16 cellular contexts compared by ENCODE assay signal in genomic region chr12:3314306-3314663, GRCh38.
A peak's percentile ranks its signal among the peaks of the same experiment; 100 is the strongest.
DNase-seq lines count a peak whose midpoint lies in the region; ATAC-seq, FAIRE-seq and TF ChIP-seq lines count a peak whose summit lies in the region.
"Had no signal": no experiment of that assay in that cellular context is flagged by ENCODE, and none has a peak within 500 bp of the region (broad histone marks: within the 10 kb centered on the region; RNA-seq: fewer than 3 reads in every experiment).

No MANE protein-coding gene starts in this region.

- no peak overlapping the region for H3K4me3 ChIP-seq in Karpas-422 (ENCODE audit: low read length)
- H3K4me3 ChIP-seq in WI38 (ENCODE audit: low read depth, low read length) = no peak overlapping the region
- H3K4me3 ChIP-seq in keratinocyte (ENCODE audit: control insufficient read depth in 2 of 3, extremely low read depth in 1 of 3, insufficient read depth in 2 of 3, low read depth in 1 of 3, low read length in 3 of 3) = no peak overlapping the region
- H3K4me3 ChIP-seq: gastroesophageal sphincter, SJSA1, skin epidermis, transverse colon had no signal

- no peak overlapping the region for H3K4me2 ChIP-seq in Karpas-422 (ENCODE audit: low read depth, low read length, poor library complexity, severe bottlenecking)
- H3K4me2 ChIP-seq in keratinocyte (ENCODE audit: control insufficient read depth, extremely low read depth, insufficient read depth, low read depth, low read length) = no peak overlapping the region

- H3K9ac ChIP-seq in Karpas-422 (ENCODE audit: low read length) (no peak overlapping the region), keratinocyte (ENCODE audit: control insufficient read depth, extremely low read depth, insufficient read depth, low read length) (peak overlapping the region; percentile 30)

- peak; percentile 97 for DNase-seq in DMS53 (lab: John Stamatoyannopoulos, UW)
- peak; percentile 44 for DNase-seq in Karpas-422
- DNase-seq in keratinocyte (ENCODE audit: low read depth, low spot score) = no peak
- DNase-seq in D721Med (ENCODE audit: insufficient read length, low spot score) = no peak
- DNase-seq in NCI-H510A treated with DMSO at 0.1 percent for 48 hours (lab: John Stamatoyannopoulos, UW) = no peak
- no peak for DNase-seq in left cardiac atrium
- DNase-seq: activated T-cell treated with anti-CD3 and anti-CD28 coated beads, Interleukin-2, amount 50 U/mL, for 4 hours; central memory CD4-positive, alpha-beta T cell; stimulated activated CD4-positive, alpha-beta T cell treated with anti-CD3 and anti-CD28 coated beads, Interleukin-2, amount 100 ng/mL, for 48 hours; transverse colon had no signal

- TF ChIP-seq CTCF in WI38 (IDR thresholded peaks at IDR 0.05; ENCODE audit: low read depth, low read length) (peak; percentile 27; the same call in 1 of the 2 replicates), keratinocyte (optimal IDR thresholded peaks at IDR 0.05 in 1 of 3, IDR thresholded peaks at IDR 0.05 in 1 of 3, conservative IDR thresholded peaks at IDR 0.05 in 1 of 3; ENCODE audit: extremely low read depth in 1 of 3, insufficient read depth in 2 of 3, low read length in 3 of 3) (peak in 2 of 3 experiments; percentile 2 to 20), D721Med (IDR thresholded peaks at IDR 0.05; ENCODE audit: insufficient read depth, missing control alignments) (no peak)

- H3K36me3 ChIP-seq in Karpas-422 (ENCODE audit: insufficient read depth, low read length) (no peaks in the 10 kb centered on the region), keratinocyte (ENCODE audit: control insufficient read depth in 2 of 2, extremely low read depth in 1 of 2, insufficient read depth in 2 of 2, low read length in 2 of 2) (no peaks in the 10 kb centered on the region)
- H3K36me3 ChIP-seq: gastroesophageal sphincter, SJSA1, transverse colon had no signal

- H3K79me2 ChIP-seq in Karpas-422 (ENCODE audit: low read length) = no peaks in the 10 kb centered on the region
- no peaks in the 10 kb centered on the region for H3K79me2 ChIP-seq in keratinocyte (ENCODE audit: control insufficient read depth, insufficient read depth, low read length)

- no peaks in the 10 kb centered on the region; the same call in 1 of the 2 replicates for H3K27me3 ChIP-seq in Karpas-422 (ENCODE audit: low read length)
- H3K27me3 ChIP-seq in keratinocyte (ENCODE audit: control insufficient read depth, extremely low read depth, insufficient read depth, low read length) = no peaks in the 10 kb centered on the region
- H3K27me3 ChIP-seq: transverse colon had no signal

- FAIRE-seq in keratinocyte (lab: Jason Lieb, UNC) (no peak), D721Med (lab: Jason Lieb, UNC) (no peak)

- no peaks in the 10 kb centered on the region for H3K9me2 ChIP-seq in Karpas-422 (replicated peaks; ENCODE audit: insufficient read depth, low read length)

- H4K20me1 ChIP-seq in Karpas-422 (ENCODE audit: insufficient read depth, low read depth, low read length) (no peaks in the 10 kb centered on the region), keratinocyte (ENCODE audit: control insufficient read depth, extremely low read depth, insufficient read depth, low read length) (no peaks in the 10 kb centered on the region)

- H3K4me1 ChIP-seq in Karpas-422 (ENCODE audit: low read length) (no peaks in the 10 kb centered on the region), keratinocyte (ENCODE audit: control insufficient read depth, extremely low read depth, insufficient read depth, low read length) (peaks cover 55% of the 10 kb centered on the region)

- intact Hi-C loops in left cardiac atrium (cut with DNase I) = loop anchor here in 1 of 2 donors (10.0 kb wide), 1 partner anchor 121 kb away; no protein-coding TSS in a partner anchor

- H3K9me3 ChIP-seq in Karpas-422 (ENCODE audit: low read length) = no peaks in the 10 kb centered on the region
- H3K9me3 ChIP-seq in keratinocyte (ENCODE audit: control insufficient read depth, low read depth, low read length) = no peaks in the 10 kb centered on the region
- H3K9me3 ChIP-seq: gastroesophageal sphincter, SJSA1, transverse colon had no signal

- no peak overlapping the region for H3K27ac ChIP-seq in Karpas-422 (ENCODE audit: low read length)
- H3K27ac ChIP-seq in keratinocyte (ENCODE audit: control insufficient read depth, insufficient read depth, low read length) = no peak overlapping the region
- H3K27ac ChIP-seq: SJSA1, skin epidermis, transverse colon had no signal

- H3K9me1 ChIP-seq in keratinocyte (ENCODE audit: control insufficient read depth, extremely low read depth, insufficient read depth, low read length) = no peaks in the 10 kb centered on the region

- ATAC-seq in HG03469 (IDR thresholded peaks at IDR 0.05; ENCODE audit: unreplicated experiment) (no peak), left cardiac atrium (no peak)
- ATAC-seq: CD8-positive, alpha-beta T cell had no signal

- H2AFZ ChIP-seq in Karpas-422 (ENCODE audit: low read length) (no peak overlapping the region), keratinocyte (ENCODE audit: control insufficient read depth, low read length) (no peak overlapping the region)

- dilution Hi-C loops in keratinocyte (cut with MboI; ENCODE audit: extremely low pct_ligation_motif_present, low sequenced_read_pairs) = no loop called here

Comparison
In these comparisons a context has a peak if more than half of its experiments do, and no peak if none do; other contexts are left out.
1. DNase-seq: peak in DMS53 (single experiment) and Karpas-422 (single experiment); none in keratinocyte (single experiment), D721Med (single experiment), NCI-H510A treated with DMSO at 0.1 percent for 48 hours (single experiment) and left cardiac atrium (single experiment).